8 cellular contexts compared by ENCODE assay signal in the genomic region with DNA sequence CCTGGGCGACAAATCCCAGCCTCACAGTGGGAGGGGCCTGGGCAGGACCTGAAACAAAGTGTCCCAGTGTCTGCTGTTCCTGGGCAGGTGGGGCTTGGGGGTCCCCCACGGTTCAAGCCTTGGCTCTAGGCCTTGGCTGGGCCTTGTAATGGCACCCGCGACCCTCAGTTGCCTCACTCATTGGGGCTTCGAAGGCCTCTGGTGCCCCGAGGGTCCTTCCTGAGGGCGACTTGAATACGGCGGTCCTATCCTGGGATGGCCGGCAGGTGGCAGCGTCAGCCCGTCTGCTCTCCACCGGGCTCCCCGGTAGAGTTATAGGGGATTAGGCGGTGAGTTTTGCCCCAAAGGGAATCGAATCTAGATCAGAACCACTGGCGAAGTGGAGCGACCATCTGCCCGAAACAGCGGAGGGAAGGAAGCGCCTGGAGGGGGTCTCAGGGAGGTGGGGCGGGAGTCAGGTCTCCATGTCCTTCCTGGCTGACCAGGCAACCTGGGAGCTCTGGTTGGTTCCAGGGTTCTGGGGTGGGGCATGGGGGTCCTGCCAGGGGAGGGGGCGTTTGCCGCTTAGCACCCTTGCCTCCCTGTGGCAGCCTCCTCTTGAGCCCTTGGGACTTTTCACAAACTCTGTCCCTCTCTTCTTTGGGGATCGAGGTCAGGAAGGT. TPM values are rescaled to one million over a fixed set of nuclear protein-coding genes. Genes with fewer than 3 reads are reported as not detected.
A peak's percentile ranks its signal among the peaks of the same experiment; 100 is the strongest.
DNase-seq lines count a peak whose midpoint lies in the region; ATAC-seq and TF ChIP-seq lines count a peak whose summit lies in the region.

No MANE protein-coding gene starts in this region.

- no peak overlapping the region for H3K9ac ChIP-seq in adipocyte (ENCODE audit: low read length)

- ATAC-seq in GM21515 (IDR thresholded peaks at IDR 0.05; ENCODE audit: unreplicated experiment) = no peak
- no peak for ATAC-seq in GM21825 (IDR thresholded peaks at IDR 0.05; ENCODE audit: unreplicated experiment)

- peak; percentile 92 for DNase-seq in GM03348 (ENCODE audit: low spot score)
- peak; percentile 66 for DNase-seq in MV-4-11 (lab: John Stamatoyannopoulos, UW)
- peak; percentile 58 to 78 (median 72) for DNase-seq in T-helper 1 cell
- DNase-seq in adipocyte (ENCODE audit: low read depth) = peak; percentile 84
- DNase-seq in right atrium auricular region (ENCODE audit: low spot score) = peak; percentile 73
- peak; percentile 87 for DNase-seq in retina

- H3K9me3 ChIP-seq in adipocyte (ENCODE audit: control insufficient read depth, low read length) (no peaks in the 10 kb centered on the region), right atrium auricular region (no peaks in the 10 kb centered on the region)

- no peak overlapping the region for H3K4me3 ChIP-seq in adipocyte (ENCODE audit: low read length)
- H3K4me3 ChIP-seq in right atrium auricular region = no peak overlapping the region

- TF ChIP-seq CTCF in right atrium auricular region (IDR thresholded peaks at IDR 0.05) = peak; percentile 92 to 98

- H3K4me1 ChIP-seq in adipocyte (ENCODE audit: control insufficient read depth, insufficient read depth, low read length) (peaks cover 9% of the 10 kb centered on the region), right atrium auricular region (peaks cover 0 to 27% of the 10 kb centered on the region in 2 donors)

- H3K36me3 ChIP-seq in adipocyte (ENCODE audit: control insufficient read depth, insufficient read depth, low read length, severe bottlenecking) (no peaks in the 10 kb centered on the region), right atrium auricular region (no peaks in the 10 kb centered on the region)

- H3K27ac ChIP-seq in right atrium auricular region = no peak overlapping the region

- peaks cover 36% of the 10 kb centered on the region for H3K27me3 ChIP-seq in adipocyte (replicated peaks; ENCODE audit: control insufficient read depth, insufficient read depth, low read length)
- H3K27me3 ChIP-seq in right atrium auricular region = no peaks in the 10 kb centered on the region

RNA-seq across cellular contexts. Expression of gene PEX10, which starts 2.1 kb away (rescaled TPM):
- total RNA-seq in right atrium auricular region = 10 to 100 TPM; 16.2 to 17.4 TPM

RNA-seq across cellular contexts. Expression of gene RER1, which starts 22.8 kb away (rescaled TPM):
- 10 to 100 TPM; 38.8 to 47.2 TPM for total RNA-seq in right atrium auricular region

RNA-seq across cellular contexts. Expression of gene MORN1, which starts 23.1 kb away (rescaled TPM):
- total RNA-seq in right atrium auricular region = 1 to 10 TPM; 2.2 to 3.8 TPM
